In genomic region chr16:31108035-31108793, GRCh38 we compare ENCODE assay signal across 8 cellular contexts. TPM values are rescaled to one million over a fixed set of nuclear protein-coding genes. Genes with fewer than 3 reads are reported as not detected.
DNase-seq lines count a peak whose midpoint lies in the region; ATAC-seq and TF ChIP-seq lines count a peak whose summit lies in the region.

Gene BCKDK (plus strand): TSS chr16:31108386. CDS start chr16:31109224, 838 bp downstream.

- peak within 1 kb of the TSS; percentile 77 for H3K4me3 ChIP-seq in AG04449 (ENCODE audit: low read depth, low read length)

- peaks cover 25% of the 10 kb centered on the region for H3K36me3 Mint-ChIP-seq in activated CD4-positive, alpha-beta T cell treated with anti-CD3 and anti-CD28 coated beads for 36 hours (ENCODE audit: low read depth)

- H3K27ac ChIP-seq in cingulate gyrus (ENCODE audit: low read depth, low read length), result peak within 1 kb of the TSS; percentile 81
- peak within 1 kb of the TSS; percentile 78 for H3K27ac ChIP-seq in layer of hippocampus (ENCODE audit: low read depth, low read length)

- intact Hi-C loops in activated CD4-positive, alpha-beta T cell treated with anti-CD3 and anti-CD28 coated beads for 36 hours (cut with DNase I, micrococcal nuclease), result loop anchor here (2.0 to 5.0 kb wide), 10 partner anchors 33 to 764 kb away; partner anchors contain the start of genes ARMC5 (in 1 of the 2), FBXL19 (in 1 of the 2), FUS (in 1 of the 2) and SETD1A (in 1 of the 2)

- no peaks in the 10 kb centered on the region for H3K27me3 Mint-ChIP-seq in activated CD4-positive, alpha-beta T cell treated with anti-CD3 and anti-CD28 coated beads for 36 hours

- H3K27me3 ChIP-seq in layer of hippocampus (ENCODE audit: control insufficient read depth, insufficient read depth, low read length), result no peaks in the 10 kb centered on the region

- ATAC-seq in GM18858 (IDR thresholded peaks at IDR 0.05; ENCODE audit: unreplicated experiment) (peak; percentile 68), HG03095 (IDR thresholded peaks at IDR 0.05; ENCODE audit: unreplicated experiment) (peak; percentile 83)
- ATAC-seq in activated CD4-positive, alpha-beta T cell treated with anti-CD3 and anti-CD28 coated beads for 36 hours, result peak; percentile 79

- no peak for DNase-seq in AG04449 (ENCODE audit: low read depth, low spot score)
- peak; percentile 48 to 79 for DNase-seq in NCI-H446 (lab: John Stamatoyannopoulos, UW)
- DNase-seq in activated CD4-positive, alpha-beta T cell treated with anti-CD3 and anti-CD28 coated beads for 36 hours, result peak; percentile 90
- DNase-seq in stimulated activated CD4-positive, alpha-beta T cell treated with anti-CD3 and anti-CD28 coated beads, Interleukin-1b, Interleukin-23, amount 100 ng/mL, for 4 hours (ENCODE audit: low read depth in 2 of 2), result peak; percentile 54 to 69

- H3K9me3 Mint-ChIP-seq in activated CD4-positive, alpha-beta T cell treated with anti-CD3 and anti-CD28 coated beads for 36 hours (ENCODE audit: low read depth), result no peaks in the 10 kb centered on the region

- POLR2A ChIA-PET in AG04449 (lab: Yijun Ruan, JAX), result interaction anchor here (2.3 kb wide), 1 partner anchor 9 kb away, joined by 9 read pairs; the partner anchor contains the start of gene KAT8
- POLR2A ChIA-PET in activated CD4-positive, alpha-beta T cell treated with anti-CD3 and anti-CD28 coated beads for 36 hours (lab: Charles Lee), result interaction anchor here (1.0 to 1.7 kb wide), 3 partner anchors 9 to 765 kb away, joined by 3 to 6 read pairs (median 5); partner anchors contain the start of genes FUS, KAT8 and ZNF267

- CTCF ChIA-PET in AG04449 (lab: Yijun Ruan, JAX), result interaction anchor here (2.3 kb wide), 1 partner anchor 11 kb away, joined by 18 read pairs; the partner anchor contains the start of gene VKORC1
- CTCF ChIA-PET in activated CD4-positive, alpha-beta T cell treated with anti-CD3 and anti-CD28 coated beads for 36 hours (lab: Charles Lee), result no interaction called here

- H3K4me3 Mint-ChIP-seq in activated CD4-positive, alpha-beta T cell treated with anti-CD3 and anti-CD28 coated beads for 36 hours, result peak within 1 kb of the TSS; percentile 86

- peaks cover 22% of the 10 kb centered on the region for H3K4me1 Mint-ChIP-seq in activated CD4-positive, alpha-beta T cell treated with anti-CD3 and anti-CD28 coated beads for 36 hours

- no peak for TF ChIP-seq CTCF in AG04449 (IDR thresholded peaks at IDR 0.05; ENCODE audit: insufficient read depth, low read length, missing control alignments)

- H3K27ac Mint-ChIP-seq in activated CD4-positive, alpha-beta T cell treated with anti-CD3 and anti-CD28 coated beads for 36 hours, result peak within 1 kb of the TSS; percentile 96

RNA-seq across cellular contexts. Expression of gene BCKDK, which starts in this region (rescaled TPM):
- total RNA-seq in activated CD4-positive, alpha-beta T cell treated with anti-CD3 and anti-CD28 coated beads for 36 hours, result 10 to 100 TPM; 50.0 to 53.3 TPM
